In genomic region chr17:75394332-75394918, GRCh38 we compare ENCODE assay signal across 8 cellular contexts. TPM values are rescaled to one million over a fixed set of nuclear protein-coding genes. Genes with fewer than 3 reads are reported as not detected.
A peak's percentile ranks its signal among the peaks of the same experiment; 100 is the strongest.
DNase-seq lines count a peak whose midpoint lies in the region; TF ChIP-seq lines count a peak whose summit lies in the region.

No MANE protein-coding gene starts in this region.

- H3K36me3 ChIP-seq in ES-I3 (ENCODE audit: insufficient read depth, low read length) (no peaks in the 10 kb centered on the region), adrenal gland (replicated peaks in 1 of 2) (no peaks in the 10 kb centered on the region), urinary bladder (ENCODE audit: insufficient read depth) (no peaks in the 10 kb centered on the region)

- TF ChIP-seq POLR2A in adrenal gland (IDR thresholded peaks at IDR 0.05) (no peak), lower leg skin (IDR thresholded peaks at IDR 0.05) (no peak)

- intact Hi-C loops in adrenal gland (cut with DNase I) = no loop called here
- intact Hi-C loops in lower leg skin (cut with DNase I; ENCODE audit: low total_unique reads) = no loop called here

- H3K9me3 ChIP-seq in ES-I3 (ENCODE audit: control insufficient read depth, insufficient read depth, low read length) (no peaks in the 10 kb centered on the region), adrenal gland (replicated peaks in 1 of 3) (no peaks in the 10 kb centered on the region)

- WGBS in adrenal gland, 4 donors = 7 to 9% (median 8%) methylated on average over 9 of the region's 9 CpGs
- 11% methylated on average over 9 of the region's 9 CpGs for WGBS in lower leg skin, 2 donors
- WGBS in urinary bladder = 6% methylated on average over 9 of the region's 9 CpGs

- peaks cover 18% of the 10 kb centered on the region for H3K4me1 ChIP-seq in ES-I3 (ENCODE audit: insufficient read depth, low read length)
- H3K4me1 ChIP-seq in adrenal gland (replicated peaks in 1 of 2) = peaks cover 34 to 65% of the 10 kb centered on the region in 2 donors
- H3K4me1 ChIP-seq in urinary bladder (ENCODE audit: insufficient read depth) = no peaks in the 10 kb centered on the region

- H3K9ac ChIP-seq in ES-I3 (ENCODE audit: low read depth, low read length) = peak overlapping the region; percentile 93

- DNase-seq in HK-2 (ENCODE audit: unreplicated experiment) (peak; percentile 6), adrenal gland (no peak), lower leg skin (ENCODE audit: low spot score in 2 of 2) (no peak), cortex of kidney (lab: John Stamatoyannopoulos, UW) (no peak), middle frontal gyrus (ENCODE audit: extremely low spot score, low spot score) (no peak)
- DNase-seq in effector CD4-positive, alpha-beta T cell = no peak

- H3K27me3 ChIP-seq in adrenal gland = no peaks in the 10 kb centered on the region

- H3K27ac ChIP-seq in adrenal gland (peak overlapping the region; percentile 16 to 91 (median 62)), urinary bladder (ENCODE audit: low read depth) (no peak overlapping the region)

- H3K4me3 ChIP-seq in adrenal gland = peak overlapping the region in 3 of 4 donors; percentile 31 to 76 (median 62)
- H3K4me3 ChIP-seq in lower leg skin (ENCODE audit: low read depth, poor library complexity, severe bottlenecking) = peak overlapping the region; percentile 46
- peak overlapping the region; percentile 48 for H3K4me3 ChIP-seq in urinary bladder (ENCODE audit: low read depth, low read length)

- TF ChIP-seq CTCF in adrenal gland (IDR thresholded peaks at IDR 0.05) (no peak), lower leg skin (IDR thresholded peaks at IDR 0.05) (no peak)

RNA-seq across cellular contexts. Expression of gene GRB2, which starts 11.1 kb away (rescaled TPM):
- 100 to 1,000 TPM; 102 to 374 (median 136) TPM for total RNA-seq in adrenal gland
- polyA plus RNA-seq in adrenal gland = 100 to 1,000 TPM in 1 of 3 donors, 10 to 100 TPM in 2; 36.0 to 131 (median 36.1) TPM
- total RNA-seq in lower leg skin = 10 to 100 TPM; 55.1 to 96.5 (median 75.4) TPM
- total RNA-seq in urinary bladder = 63.1 TPM
- 93.9 TPM for polyA plus RNA-seq in urinary bladder
